ENCODE assay signal across 15 cellular contexts in genomic region chr22:46483353-46483752, GRCh38. TPM values are rescaled to one million over a fixed set of nuclear protein-coding genes. Genes with fewer than 3 reads are reported as not detected.
DNase-seq lines count a peak whose midpoint lies in the region; ATAC-seq and TF ChIP-seq lines count a peak whose summit lies in the region.
"Had no signal": no experiment of that assay in that cellular context is flagged by ENCODE, and none has a peak within 500 bp of the region (broad histone marks: within the 10 kb centered on the region; RNA-seq: fewer than 3 reads in every experiment).

No MANE protein-coding gene starts in this region.

- no peaks in the 10 kb centered on the region for H3K36me3 Mint-ChIP-seq in activated CD4-positive, alpha-beta T cell treated with anti-CD3 and anti-CD28 coated beads for 36 hours (ENCODE audit: low read depth)
- no peaks in the 10 kb centered on the region for H3K36me3 Mint-ChIP-seq in activated T-helper 17 cell treated with anti-CD3 and anti-CD28 coated beads, Interleukin-2, amount 50 U/mL, for 72 hours (ENCODE audit: low read depth)

- peak; percentile 24 for DNase-seq in activated CD4-positive, alpha-beta T cell treated with anti-CD3 and anti-CD28 coated beads for 36 hours
- no peak for DNase-seq in activated CD4-positive, alpha-beta T cell treated with anti-CD3 and anti-CD28 coated beads for 4 hours
- peak; percentile 28 for DNase-seq in GM12865 (ENCODE audit: low read depth)
- peak; percentile 40 for DNase-seq in renal cortical epithelial cell (ENCODE audit: low read depth)
- DNase-seq in Right ventricle myocardium superior: no peak
- DNase-seq in left cardiac atrium: no peak
- DNase-seq: HCEC 1CT, KG1, NCI-H1092 treated with DMSO at 0.1 percent for 48 hours, NCI-H1694, NCI-H2107, NCI-H345, NCI-H69 had no signal

- peak; percentile 42 for ATAC-seq in activated CD4-positive, alpha-beta T cell treated with anti-CD3 and anti-CD28 coated beads for 36 hours
- ATAC-seq in activated T-helper 17 cell treated with anti-CD3 and anti-CD28 coated beads, Interleukin-2, amount 50 U/mL, for 72 hours (replicated peaks): peak; percentile 53
- no peak for ATAC-seq in Right ventricle myocardium superior (ENCODE audit: poor library complexity)
- no peak for ATAC-seq in HG03280 (IDR thresholded peaks at IDR 0.05; ENCODE audit: unreplicated experiment)
- ATAC-seq in left cardiac atrium: no peak

- H3K9me3 Mint-ChIP-seq in activated CD4-positive, alpha-beta T cell treated with anti-CD3 and anti-CD28 coated beads for 36 hours (ENCODE audit: low read depth): peaks cover 4% of the 10 kb centered on the region
- no peaks in the 10 kb centered on the region for H3K9me3 Mint-ChIP-seq in activated T-helper 17 cell treated with anti-CD3 and anti-CD28 coated beads, Interleukin-2, amount 50 U/mL, for 72 hours

- H3K4me3 ChIP-seq in GM12865 (ENCODE audit: low read depth, low read length): no peak overlapping the region

- no peak for TF ChIP-seq CTCF in GM12865 (IDR thresholded peaks at IDR 0.05; ENCODE audit: insufficient read depth, low read depth, low read length, missing control alignments)

- H3K27ac Mint-ChIP-seq in activated CD4-positive, alpha-beta T cell treated with anti-CD3 and anti-CD28 coated beads for 36 hours: no peak overlapping the region
- H3K27ac Mint-ChIP-seq in activated T-helper 17 cell treated with anti-CD3 and anti-CD28 coated beads, Interleukin-2, amount 50 U/mL, for 72 hours: no peak overlapping the region

- POLR2A ChIA-PET in activated CD4-positive, alpha-beta T cell treated with anti-CD3 and anti-CD28 coated beads for 36 hours (lab: Charles Lee): no interaction called here

- peaks cover 18% of the 10 kb centered on the region for H3K4me1 Mint-ChIP-seq in activated CD4-positive, alpha-beta T cell treated with anti-CD3 and anti-CD28 coated beads for 36 hours
- H3K4me1 Mint-ChIP-seq in activated T-helper 17 cell treated with anti-CD3 and anti-CD28 coated beads, Interleukin-2, amount 50 U/mL, for 72 hours: peaks cover 9% of the 10 kb centered on the region

- H3K27me3 Mint-ChIP-seq in activated CD4-positive, alpha-beta T cell treated with anti-CD3 and anti-CD28 coated beads for 36 hours: no peaks in the 10 kb centered on the region
- H3K27me3 Mint-ChIP-seq in activated T-helper 17 cell treated with anti-CD3 and anti-CD28 coated beads, Interleukin-2, amount 50 U/mL, for 72 hours: peaks cover 5% of the 10 kb centered on the region

- intact Hi-C loops in activated CD4-positive, alpha-beta T cell treated with anti-CD3 and anti-CD28 coated beads for 36 hours (cut with DNase I, micrococcal nuclease): no loop called here
- intact Hi-C loops in Right ventricle myocardium superior (cut with DNase I) (no loop called here), left cardiac atrium (cut with DNase I) (no loop called here)

- H3K4me3 Mint-ChIP-seq in activated CD4-positive, alpha-beta T cell treated with anti-CD3 and anti-CD28 coated beads for 36 hours: no peak overlapping the region
- H3K4me3 Mint-ChIP-seq in activated T-helper 17 cell treated with anti-CD3 and anti-CD28 coated beads, Interleukin-2, amount 50 U/mL, for 72 hours: no peak overlapping the region

- CTCF ChIA-PET in activated CD4-positive, alpha-beta T cell treated with anti-CD3 and anti-CD28 coated beads for 36 hours (lab: Charles Lee): no interaction called here

RNA-seq across cellular contexts. Expression of gene CELSR1, which starts 54.1 kb away (rescaled TPM):
- total RNA-seq in activated CD4-positive, alpha-beta T cell treated with anti-CD3 and anti-CD28 coated beads for 36 hours: under 1 TPM; 0.43 to 0.46 TPM
- under 1 TPM; 0.32 to 0.48 TPM for total RNA-seq in activated T-helper 17 cell treated with anti-CD3 and anti-CD28 coated beads, Interleukin-2, amount 50 U/mL, for 72 hours
- total RNA-seq in renal cortical epithelial cell (41.2 and 151 TPM in 2 replicates), Right ventricle myocardium superior (7.6 TPM), left cardiac atrium (1 to 10 TPM; 6.5 to 8.1 TPM)

Comparison
In these comparisons a context has a peak if more than half of its experiments do, and no peak if none do; other contexts are left out.
1. DNase-seq: peak in activated CD4-positive, alpha-beta T cell treated with anti-CD3 and anti-CD28 coated beads for 36 hours (single experiment), GM12865 (single experiment) and renal cortical epithelial cell (single experiment); none in activated CD4-positive, alpha-beta T cell treated with anti-CD3 and anti-CD28 coated beads for 4 hours (0 of 2), Right ventricle myocardium superior (single experiment) and left cardiac atrium (single experiment).
2. ATAC-seq: peak in activated CD4-positive, alpha-beta T cell treated with anti-CD3 and anti-CD28 coated beads for 36 hours (single experiment) and activated T-helper 17 cell treated with anti-CD3 and anti-CD28 coated beads, Interleukin-2, amount 50 U/mL, for 72 hours (single experiment); none in Right ventricle myocardium superior (single experiment), HG03280 (single experiment) and left cardiac atrium (0 of 2).